ENCODE assay signal across 14 cellular contexts in the genomic region with DNA sequence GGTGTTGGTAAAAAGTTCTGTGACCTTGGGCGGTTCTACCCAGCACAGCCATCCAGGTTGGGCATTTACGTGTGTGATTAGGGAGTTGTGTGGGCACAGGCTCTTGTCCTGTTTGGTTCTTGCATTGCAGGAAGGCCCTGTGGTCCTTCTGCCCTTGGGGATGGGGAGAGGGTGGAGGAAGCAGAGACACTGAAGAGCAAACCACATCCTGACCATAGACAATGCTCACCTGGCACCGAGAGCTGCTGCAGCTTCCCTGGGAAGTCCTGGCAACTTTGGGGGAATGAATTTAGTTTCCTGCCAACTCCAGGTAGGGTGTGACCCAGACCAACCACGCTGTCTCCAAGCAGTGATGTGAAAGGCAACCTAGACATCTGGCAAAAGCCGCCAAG. TPM values are rescaled to one million over a fixed set of nuclear protein-coding genes. Genes with fewer than 3 reads are reported as not detected.
DNase-seq lines count a peak whose midpoint lies in the region; ATAC-seq, FAIRE-seq and TF ChIP-seq lines count a peak whose summit lies in the region.
"Had no signal": no experiment of that assay in that cellular context is flagged by ENCODE, and none has a peak within 500 bp of the region (broad histone marks: within the 10 kb centered on the region; RNA-seq: fewer than 3 reads in every experiment).

No MANE protein-coding gene starts in this region.

- H3K27ac ChIP-seq in neuronal stem cell (replicated peaks; ENCODE audit: low read length), result no peak overlapping the region

- H3K36me3 Mint-ChIP-seq in natural killer cell, result no peaks in the 10 kb centered on the region
- H3K36me3 Mint-ChIP-seq in natural killer cell treated with Interleukin-12 subunit alpha and Interleukin-12 subunit beta and Interleukin-15 and Interleukin-18, amount 100 ng/mL, for 72 hours, result no peaks in the 10 kb centered on the region
- H3K36me3 Mint-ChIP-seq in activated CD8-positive, alpha-beta memory T cell treated with anti-CD3 and anti-CD28 coated beads, Interleukin-2, amount 10 ng/mL, durations not matched to agents 7 days and 5 days, result no peaks in the 10 kb centered on the region

- H3K9me3 Mint-ChIP-seq in natural killer cell, result no peaks in the 10 kb centered on the region
- H3K9me3 Mint-ChIP-seq in natural killer cell treated with Interleukin-12 subunit alpha and Interleukin-12 subunit beta and Interleukin-15 and Interleukin-18, amount 100 ng/mL, for 72 hours, result no peaks in the 10 kb centered on the region
- H3K9me3 Mint-ChIP-seq in activated CD8-positive, alpha-beta memory T cell treated with anti-CD3 and anti-CD28 coated beads, Interleukin-2, amount 10 ng/mL, durations not matched to agents 7 days and 5 days (ENCODE audit: low read depth), result no peaks in the 10 kb centered on the region

- intact Hi-C loops in natural killer cell (cut with micrococcal nuclease), result no loop called here

- no peak overlapping the region for H3K4ac ChIP-seq in neuronal stem cell (ENCODE audit: low read length)

- no peak overlapping the region for H3K4me3 ChIP-seq in neuronal stem cell (ENCODE audit: low read length in 2 of 2)
- H3K4me3 ChIP-seq: GM12878, HAP-1 had no signal

- peak overlapping the region; percentile 12 for H3K18ac ChIP-seq in neuronal stem cell (ENCODE audit: low read length)

- no peak overlapping the region for H2BK5ac ChIP-seq in neuronal stem cell (ENCODE audit: low read length)

- H2AK5ac ChIP-seq in neuronal stem cell (ENCODE audit: low read depth, low read length), result no peak overlapping the region

- no peak overlapping the region for H4K8ac ChIP-seq in neuronal stem cell (ENCODE audit: low read depth, low read length)

- TF ChIP-seq CTCF in natural killer cell (IDR thresholded peaks at IDR 0.05), result no peak

- no CpG with 5 or more reads among the region's 5 CpGs for WGBS in neuronal stem cell (ENCODE audit: extremely low coverage in 2 of 2, insufficient read length in 2 of 2, insufficient replicate concordance in 1 of 2), 2 donors

- no peak overlapping the region for H4K91ac ChIP-seq in neuronal stem cell (ENCODE audit: low read depth, low read length, poor library complexity)

- peak overlapping the region; percentile 74 for H3K23ac ChIP-seq in neuronal stem cell (ENCODE audit: low read depth, low read length, poor library complexity)

- H2AFZ ChIP-seq in neuronal stem cell (ENCODE audit: low read length), result no peak overlapping the region

- H2BK12ac ChIP-seq in neuronal stem cell (ENCODE audit: low read length), result no peak overlapping the region

- H3K9ac ChIP-seq in neuronal stem cell (ENCODE audit: low read depth, low read length, poor library complexity), result no peak overlapping the region

- no peak for ATAC-seq in natural killer cell
- no peak for ATAC-seq in natural killer cell treated with Interleukin-12 subunit alpha and Interleukin-12 subunit beta and Interleukin-15 and Interleukin-18, amount 100 ng/mL, for 72 hours
- peak; percentile 51 for ATAC-seq in activated CD8-positive, alpha-beta memory T cell treated with anti-CD3 and anti-CD28 coated beads, Interleukin-2, amount 10 ng/mL, durations not matched to agents 7 days and 5 days
- ATAC-seq: GM12878 had no signal

- no peak overlapping the region for H2BK120ac ChIP-seq in neuronal stem cell (ENCODE audit: low read depth, low read length)

- H3K27ac Mint-ChIP-seq in natural killer cell, result no peak overlapping the region
- no peak overlapping the region for H3K27ac Mint-ChIP-seq in natural killer cell treated with Interleukin-12 subunit alpha and Interleukin-12 subunit beta and Interleukin-15 and Interleukin-18, amount 100 ng/mL, for 72 hours
- H3K27ac Mint-ChIP-seq in activated CD8-positive, alpha-beta memory T cell treated with anti-CD3 and anti-CD28 coated beads, Interleukin-2, amount 10 ng/mL, durations not matched to agents 7 days and 5 days, result peak overlapping the region; percentile 48

- no peak overlapping the region for H2BK15ac ChIP-seq in neuronal stem cell (ENCODE audit: low read length)

- peaks cover 0 to 57% (median 21%) of the 10 kb centered on the region in 3 experiments for H3K27me3 ChIP-seq in neuronal stem cell (ENCODE audit: control insufficient read depth in 3 of 3, insufficient read depth in 3 of 3, low read depth in 1 of 3, low read length in 3 of 3)

- H3K4me1 Mint-ChIP-seq in natural killer cell, result no peaks in the 10 kb centered on the region
- H3K4me1 Mint-ChIP-seq in natural killer cell treated with Interleukin-12 subunit alpha and Interleukin-12 subunit beta and Interleukin-15 and Interleukin-18, amount 100 ng/mL, for 72 hours (ENCODE audit: low read depth in 2 of 2), result no peaks in the 10 kb centered on the region
- H3K4me1 Mint-ChIP-seq in activated CD8-positive, alpha-beta memory T cell treated with anti-CD3 and anti-CD28 coated beads, Interleukin-2, amount 10 ng/mL, durations not matched to agents 7 days and 5 days, result peaks cover 26% of the 10 kb centered on the region

- no peak overlapping the region for H3K4me2 ChIP-seq in neuronal stem cell (ENCODE audit: insufficient read depth, low read length, poor library complexity, severe bottlenecking)

- H3K14ac ChIP-seq in neuronal stem cell (ENCODE audit: low read length), result no peak overlapping the region

- H3K36me3 ChIP-seq in neuronal stem cell (replicated peaks in 1 of 2; ENCODE audit: control insufficient read depth in 2 of 2, insufficient read depth in 2 of 2, low read length in 2 of 2), result no peaks in the 10 kb centered on the region
- H3K36me3 ChIP-seq: HAP-1 had no signal

- no peak for TF ChIP-seq POLR2A in GM12892 (IDR thresholded peaks at IDR 0.05; ENCODE audit: low read depth, low read length)

- peak; percentile 5 for DNase-seq in natural killer cell
- DNase-seq in natural killer cell treated with Interleukin-12 subunit alpha and Interleukin-12 subunit beta and Interleukin-15 and Interleukin-18, amount 100 ng/mL, for 72 hours (ENCODE audit: low spot score), result no peak
- DNase-seq in activated CD8-positive, alpha-beta memory T cell treated with anti-CD3 and anti-CD28 coated beads, Interleukin-2, amount 10 ng/mL, durations not matched to agents 7 days and 5 days, result peak; percentile 48
- DNase-seq in neuronal stem cell (ENCODE audit: low spot score), result no peak
- DNase-seq in SHP77 (lab: John Stamatoyannopoulos, UW), result no peak
- no peak for DNase-seq in COLO668 (lab: John Stamatoyannopoulos, UW; ENCODE audit: unreplicated experiment)
- DNase-seq in GM12892 (ENCODE audit: insufficient read length), result no peak
- DNase-seq: C1 segment of cervical spinal cord, MM.1S, NCI-H1105, NCI-H1694 treated with DMSO at 0.1 percent for 48 hours, NCI-H446 had no signal

- H3K9me3 ChIP-seq in neuronal stem cell (replicated peaks in 1 of 2; ENCODE audit: control insufficient read depth in 2 of 2, insufficient read depth in 1 of 2, low read depth in 1 of 2, low read length in 2 of 2), result peaks cover 2 to 11% of the 10 kb centered on the region in 2 donors
- H3K9me3 ChIP-seq: HAP-1 had no signal

- CTCF ChIA-PET in activated CD8-positive, alpha-beta memory T cell treated with anti-CD3 and anti-CD28 coated beads, Interleukin-2, amount 10 ng/mL, durations not matched to agents 7 days and 5 days (lab: Charles Lee), result interaction anchor here (1.3 to 4.9 kb wide), 4 partner anchors 12 to 514 kb away, joined by 3 to 40 read pairs (median 6); no protein-coding TSS in a partner anchor

- FAIRE-seq in GM12892 (lab: Jason Lieb, UNC), result no peak
- FAIRE-seq: GM12878 had no signal

- peaks cover 15 to 33% of the 10 kb centered on the region in 2 donors for H3K27me3 Mint-ChIP-seq in natural killer cell (ENCODE audit: low read depth in 2 of 2)
- peaks cover 18 to 20% of the 10 kb centered on the region in 2 donors for H3K27me3 Mint-ChIP-seq in natural killer cell treated with Interleukin-12 subunit alpha and Interleukin-12 subunit beta and Interleukin-15 and Interleukin-18, amount 100 ng/mL, for 72 hours
- H3K27me3 Mint-ChIP-seq in activated CD8-positive, alpha-beta memory T cell treated with anti-CD3 and anti-CD28 coated beads, Interleukin-2, amount 10 ng/mL, durations not matched to agents 7 days and 5 days, result peaks cover 41% of the 10 kb centered on the region

- H3K4me1 ChIP-seq in neuronal stem cell (ENCODE audit: control insufficient read depth in 2 of 2, insufficient read depth in 1 of 2, low read depth in 1 of 2, low read length in 2 of 2), result no peaks in the 10 kb centered on the region
- H3K4me1 ChIP-seq: HAP-1 had no signal

- H3K4me3 Mint-ChIP-seq in natural killer cell, result no peak overlapping the region
- no peak overlapping the region for H3K4me3 Mint-ChIP-seq in natural killer cell treated with Interleukin-12 subunit alpha and Interleukin-12 subunit beta and Interleukin-15 and Interleukin-18, amount 100 ng/mL, for 72 hours
- H3K4me3 Mint-ChIP-seq in activated CD8-positive, alpha-beta memory T cell treated with anti-CD3 and anti-CD28 coated beads, Interleukin-2, amount 10 ng/mL, durations not matched to agents 7 days and 5 days, result no peak overlapping the region

- H3K79me1 ChIP-seq in neuronal stem cell (ENCODE audit: low read depth, low read length), result peaks cover 2% of the 10 kb centered on the region

RNA-seq across cellular contexts. Expression of gene RNF187, which starts 25.7 kb away (rescaled TPM):
- total RNA-seq in natural killer cell, result 100 to 1,000 TPM in 1 of 3 donors, 10 to 100 TPM in 2; 68.6 to 102 (median 77.3) TPM
- 100 to 1,000 TPM in 1 of 2 donors, 10 to 100 TPM in 1; 69.5 to 106 TPM for total RNA-seq in natural killer cell treated with Interleukin-12 subunit alpha and Interleukin-12 subunit beta and Interleukin-15 and Interleukin-18, amount 100 ng/mL, for 72 hours
- 100 to 1,000 TPM; 145 to 166 TPM for total RNA-seq in activated CD8-positive, alpha-beta memory T cell treated with anti-CD3 and anti-CD28 coated beads, Interleukin-2, amount 10 ng/mL, durations not matched to agents 7 days and 5 days
- polyA plus RNA-seq in neuronal stem cell (2013, experiment 1 of 2), result 35.9 TPM
- 35.7 TPM for polyA plus RNA-seq in neuronal stem cell (2013, experiment 2 of 2)
- 40.6 TPM for polyA plus RNA-seq in GM12892 (2012; ENCODE audit: missing spikeins)

Comparison
In these comparisons a context has a peak if more than half of its experiments do, and no peak if none do; other contexts are left out.
1. DNase-seq: peak in natural killer cell (single experiment) and activated CD8-positive, alpha-beta memory T cell treated with anti-CD3 and anti-CD28 coated beads, Interleukin-2, amount 10 ng/mL, durations not matched to agents 7 days and 5 days (single experiment); none in natural killer cell treated with Interleukin-12 subunit alpha and Interleukin-12 subunit beta and Interleukin-15 and Interleukin-18, amount 100 ng/mL, for 72 hours (single experiment), neuronal stem cell (single experiment), SHP77 (0 of 2), COLO668 (single experiment) and GM12892 (single experiment).